In genomic region chr12:90368081-90368480, GRCh38 we compare ENCODE assay signal across 20 cellular contexts.
"Had no signal": no experiment of that assay in that cellular context is flagged by ENCODE, and none has a peak within 500 bp of the region (broad histone marks: within the 10 kb centered on the region; RNA-seq: fewer than 3 reads in every experiment).

No MANE protein-coding gene starts in this region.

- DNase-seq: dorsolateral prefrontal cortex; effector CD4-positive, alpha-beta T cell; hypothalamus; immature natural killer cell; islet precursor cell; mesendoderm; midbrain; naive thymus-derived CD8-positive, alpha-beta T cell; nephron progenitor cell; nucleus accumbens; right cardiac atrium; sigmoid colon; stimulated activated CD4-positive, alpha-beta T cell treated with anti-CD3 and anti-CD28 coated beads, Interleukin-15, amount 100 ng/mL, for 24 hours; stimulated activated CD4-positive, alpha-beta T cell treated with anti-CD3 and anti-CD28 coated beads, Interleukin-2, amount 100 ng/mL, for 48 hours; stimulated activated naive B cell treated with anti-CD40 and anti-IgM and Interleukin-4, amounts not matched to agents 10 μg/mL and 1 μg/mL and 100 μg/mL, for 72 hours; upper lobe of left lung had no signal

- H3K4me3 ChIP-seq: dorsolateral prefrontal cortex, prostate gland, sigmoid colon, skin epidermis, thoracic aorta, tibial nerve, upper lobe of left lung had no signal

- H3K4me1 ChIP-seq: prostate gland, tibial nerve, upper lobe of left lung had no signal

- H3K27ac ChIP-seq: dorsolateral prefrontal cortex, prostate gland, sigmoid colon, thoracic aorta, tibial nerve, upper lobe of left lung had no signal

- H3K36me3 ChIP-seq: prostate gland, sigmoid colon, thoracic aorta, tibial nerve, upper lobe of left lung had no signal

- H3K9me3 ChIP-seq: prostate gland, sigmoid colon, thoracic aorta, tibial nerve, upper lobe of left lung had no signal

- H3K27me3 ChIP-seq: dorsolateral prefrontal cortex, sigmoid colon, tibial nerve, upper lobe of left lung had no signal
